In genomic region chr11:94835571-94835970, GRCh38 we compare ENCODE assay signal across 1 cellular context.
A peak's percentile ranks its signal among the peaks of the same experiment; 100 is the strongest.
TF ChIP-seq lines count a peak whose summit lies in the region.

No MANE protein-coding gene starts in this region.

TF ChIP-seq in HepG2, 621 proteins besides CTCF, POLR2A, EP300 and RAD21:
- TF ChIP-seq ZNF660 (CRISPR knock-in tag; IDR thresholded peaks at IDR 0.05; ENCODE audit: borderline replicate concordance, low read depth) (no peak), ISX (CRISPR knock-in tag; conservative IDR thresholded peaks at IDR 0.05) (no peak), DBP (CRISPR knock-in tag; IDR thresholded peaks at IDR 0.05; ENCODE audit: not compliant biosample characterization) (no peak), NFE2L2 (IDR thresholded peaks at IDR 0.05; ENCODE audit: low read length) (0 out of 2 replicates have a peak, but pooled peaks have one; percentile 34)
